ENCODE assay signal across 10 cellular contexts in genomic region chr15:26260517-26261133, GRCh38.
DNase-seq lines count a peak whose midpoint lies in the region; ATAC-seq and TF ChIP-seq lines count a peak whose summit lies in the region.
"Had no signal": no experiment of that assay in that cellular context is flagged by ENCODE, and none has a peak within 500 bp of the region (broad histone marks: within the 10 kb centered on the region; RNA-seq: fewer than 3 reads in every experiment).

No MANE protein-coding gene starts in this region.

- H3K4me3 ChIP-seq in gastroesophageal sphincter: no peak overlapping the region
- no peak overlapping the region for H3K4me3 ChIP-seq in spleen

- H3K27ac ChIP-seq in gastroesophageal sphincter: peak overlapping the region in 1 of 4 donors; percentile 12
- no peak overlapping the region for H3K27ac ChIP-seq in spleen

- H3K4me3 Mint-ChIP-seq in activated CD4-positive, alpha-beta T cell treated with anti-CD3 and anti-CD28 coated beads, Interleukin-2, amount 10 ng/mL, durations not matched to agents 7 days and 5 days: no peak overlapping the region
- H3K4me3 Mint-ChIP-seq: memory B cell; T-helper 1 cell treated with Interleukin-12 subunit alpha and Interleukin-12 subunit beta and Interleukin-4 antibody, amounts not matched to agents 30 μg/mL and 1 μg/mL, for 36 hours had no signal

- H3K4me1 ChIP-seq in gastroesophageal sphincter (peaks cover 0 to 6% (median 0%) of the 10 kb centered on the region in 3 donors), spleen (no peaks in the 10 kb centered on the region)

- POLR2A ChIA-PET in activated CD4-positive, alpha-beta T cell treated with anti-CD3 and anti-CD28 coated beads, Interleukin-2, amount 10 ng/mL, durations not matched to agents 7 days and 5 days (lab: Charles Lee): no interaction called here

- CTCF ChIA-PET in activated CD4-positive, alpha-beta T cell treated with anti-CD3 and anti-CD28 coated beads, Interleukin-2, amount 10 ng/mL, durations not matched to agents 7 days and 5 days (lab: Charles Lee): no interaction called here

- no peaks in the 10 kb centered on the region for H3K36me3 ChIP-seq in gastroesophageal sphincter
- H3K36me3 ChIP-seq in spleen: no peaks in the 10 kb centered on the region

- H3K27me3 Mint-ChIP-seq in activated CD4-positive, alpha-beta T cell treated with anti-CD3 and anti-CD28 coated beads, Interleukin-2, amount 10 ng/mL, durations not matched to agents 7 days and 5 days: no peaks in the 10 kb centered on the region

- no peaks in the 10 kb centered on the region for H3K4me1 Mint-ChIP-seq in activated CD4-positive, alpha-beta T cell treated with anti-CD3 and anti-CD28 coated beads, Interleukin-2, amount 10 ng/mL, durations not matched to agents 7 days and 5 days
- H3K4me1 Mint-ChIP-seq: memory B cell had no signal

- H3K27ac Mint-ChIP-seq in activated CD4-positive, alpha-beta T cell treated with anti-CD3 and anti-CD28 coated beads, Interleukin-2, amount 10 ng/mL, durations not matched to agents 7 days and 5 days: no peak overlapping the region
- H3K27ac Mint-ChIP-seq: memory B cell; T-helper 1 cell treated with Interleukin-12 subunit alpha and Interleukin-12 subunit beta and Interleukin-4 antibody, amounts not matched to agents 30 μg/mL and 1 μg/mL, for 36 hours had no signal

- no peaks in the 10 kb centered on the region for H3K9me3 ChIP-seq in gastroesophageal sphincter
- no peaks in the 10 kb centered on the region for H3K9me3 ChIP-seq in spleen

- TF ChIP-seq CTCF in gastroesophageal sphincter (IDR thresholded peaks at IDR 0.05): peak; percentile 34 to 69 (median 44)
- peak; percentile 18 to 77 (median 61) for TF ChIP-seq CTCF in spleen (IDR thresholded peaks at IDR 0.05 in 8 of 11, conservative IDR thresholded peaks at IDR 0.05 in 3 of 11)

- H3K9me3 Mint-ChIP-seq in activated CD4-positive, alpha-beta T cell treated with anti-CD3 and anti-CD28 coated beads, Interleukin-2, amount 10 ng/mL, durations not matched to agents 7 days and 5 days: no peaks in the 10 kb centered on the region
- H3K9me3 Mint-ChIP-seq: memory B cell; T-helper 1 cell treated with Interleukin-12 subunit alpha and Interleukin-12 subunit beta and Interleukin-4 antibody, amounts not matched to agents 30 μg/mL and 1 μg/mL, for 36 hours had no signal

- 7 to 82% methylated on average over 5 to 9 of the region's 17 CpGs for WGBS in gastroesophageal sphincter (ENCODE audit: low coverage in 1 of 2), 2 donors
- WGBS in spleen, 5 donors: 43 to 49% (median 46%) methylated on average over 16 to 17 of the region's 17 CpGs

- no peak for TF ChIP-seq EP300 in gastroesophageal sphincter (IDR thresholded peaks at IDR 0.05)

- DNase-seq in DMS 273 (lab: John Stamatoyannopoulos, UW; ENCODE audit: unreplicated experiment) (peak; percentile 56), DMS 273 treated with DMSO at 0.1 percent for 48 hours (lab: John Stamatoyannopoulos, UW) (no peak), LHCN-M2 (ENCODE audit: low read depth) (peak; percentile 1), spleen (no peak)
- peak; percentile 27 for DNase-seq in activated CD4-positive, alpha-beta T cell treated with anti-CD3 and anti-CD28 coated beads, Interleukin-2, amount 10 ng/mL, durations not matched to agents 7 days and 5 days
- no peak for DNase-seq in effector CD8-positive, alpha-beta T cell (lab: John Stamatoyannopoulos, UW)

- H3K27me3 ChIP-seq in gastroesophageal sphincter: no peaks in the 10 kb centered on the region
- H3K27me3 ChIP-seq in spleen (replicated peaks in 1 of 7): peaks cover 0 to 33% (median 0%) of the 10 kb centered on the region in 7 donors

- ATAC-seq in gastroesophageal sphincter (peak; percentile 32), HG03521 (IDR thresholded peaks at IDR 0.05; ENCODE audit: unreplicated experiment) (no peak)

- TF ChIP-seq POLR2A in gastroesophageal sphincter (IDR thresholded peaks at IDR 0.05) (no peak), spleen (IDR thresholded peaks at IDR 0.05) (no peak)

- intact Hi-C loops in spleen (cut with DNase I; ENCODE audit: low total_unique reads): loop anchor here (10.0 kb wide), 1 partner anchor 756 kb away; no protein-coding TSS in a partner anchor

- H3K36me3 Mint-ChIP-seq in activated CD4-positive, alpha-beta T cell treated with anti-CD3 and anti-CD28 coated beads, Interleukin-2, amount 10 ng/mL, durations not matched to agents 7 days and 5 days (ENCODE audit: low read depth): no peaks in the 10 kb centered on the region
- H3K36me3 Mint-ChIP-seq: memory B cell had no signal

Comparison
In these comparisons a context has a peak if more than half of its experiments do, and no peak if none do; other contexts are left out.
1. DNase-seq: peak in DMS 273 (single experiment), LHCN-M2 (single experiment) and activated CD4-positive, alpha-beta T cell treated with anti-CD3 and anti-CD28 coated beads, Interleukin-2, amount 10 ng/mL, durations not matched to agents 7 days and 5 days (single experiment); none in DMS 273 treated with DMSO at 0.1 percent for 48 hours (single experiment), spleen (single experiment) and effector CD8-positive, alpha-beta T cell (single experiment).